7 cellular contexts compared by ENCODE assay signal in genomic region chr4:36082817-36083216, GRCh38.
"Had no signal": no experiment of that assay in that cellular context is flagged by ENCODE, and none has a peak within 500 bp of the region (broad histone marks: within the 10 kb centered on the region; RNA-seq: fewer than 3 reads in every experiment).

No MANE protein-coding gene starts in this region.

- H3K4me3 Mint-ChIP-seq: HFFc6, IgD-negative memory B cell had no signal

- H3K4me1 Mint-ChIP-seq: IgD-negative memory B cell had no signal

- H3K27me3 Mint-ChIP-seq: IgD-negative memory B cell had no signal

- DNase-seq: GM23248, GOT3, H7, HFFc6, KBM-7 had no signal

- H3K9me3 Mint-ChIP-seq: IgD-negative memory B cell had no signal

- FAIRE-seq: HepG2 had no signal

- H3K27ac Mint-ChIP-seq: HFFc6, IgD-negative memory B cell had no signal
